In the genomic region with DNA sequence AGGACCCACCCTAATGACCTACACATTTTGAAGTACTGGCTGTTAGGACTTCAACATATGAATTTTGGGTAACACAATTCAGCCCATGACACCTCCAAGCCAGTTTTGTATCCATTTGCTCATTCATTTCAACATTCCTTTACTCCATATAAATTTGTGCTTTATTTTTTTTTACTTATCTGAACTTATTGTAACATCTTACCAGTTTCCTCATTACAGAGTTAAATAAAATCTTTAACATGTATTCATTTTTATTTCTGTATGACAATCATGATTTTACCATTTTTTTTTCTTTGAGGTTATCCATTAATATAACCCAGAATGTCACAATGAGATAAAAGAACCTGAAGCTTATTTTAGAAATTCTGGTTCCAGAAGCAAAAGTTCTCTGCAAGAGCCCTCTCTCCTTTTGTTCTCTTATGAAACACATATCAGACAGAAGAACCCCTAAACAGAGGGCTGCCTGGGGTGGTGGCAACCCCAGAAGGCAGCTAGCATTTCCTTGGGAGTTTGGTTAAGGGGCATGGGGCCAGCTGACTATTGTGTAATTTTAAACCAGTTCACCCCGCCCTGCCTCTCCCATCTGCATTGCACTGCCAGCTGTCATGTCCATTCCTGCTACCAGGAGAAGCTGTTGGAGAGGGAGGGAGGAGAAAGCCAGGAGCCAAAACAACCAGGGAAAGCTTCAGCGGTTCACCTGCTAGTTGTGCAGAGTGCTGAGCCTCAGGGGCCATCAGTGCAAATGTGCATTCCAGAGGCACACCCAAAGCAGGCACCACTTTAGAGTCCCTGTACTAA, we compare ENCODE assay signal across 10 cellular contexts. TPM values are rescaled to one million over a fixed set of nuclear protein-coding genes. Genes with fewer than 3 reads are reported as not detected.
DNase-seq lines count a peak whose midpoint lies in the region; ATAC-seq and TF ChIP-seq lines count a peak whose summit lies in the region.
"Had no signal": no experiment of that assay in that cellular context is flagged by ENCODE, and none has a peak within 500 bp of the region (broad histone marks: within the 10 kb centered on the region; RNA-seq: fewer than 3 reads in every experiment).

No MANE protein-coding gene starts in this region.

- no peak overlapping the region for H4K5ac ChIP-seq in mesendoderm (ENCODE audit: low read length)

- TF ChIP-seq POLR2A in gastrocnemius medialis (IDR thresholded peaks at IDR 0.05) = no peak

- H3K36me3 ChIP-seq in gastrocnemius medialis (no peaks in the 10 kb centered on the region), mesendoderm (ENCODE audit: control insufficient read depth, insufficient read depth, low read length) (no peaks in the 10 kb centered on the region)

- no CpG with 5 or more reads among the region's 2 CpGs for WGBS in mesendoderm (ENCODE audit: extremely low coverage, insufficient coverage, low lambda C conversion rate)

- H4K8ac ChIP-seq in mesendoderm (ENCODE audit: low read depth, low read length) = no peak overlapping the region

- TF ChIP-seq CTCF in fibroblast of pulmonary artery (IDR thresholded peaks at IDR 0.05; ENCODE audit: low read length, missing control alignments) (no peak), gastrocnemius medialis (IDR thresholded peaks at IDR 0.05 in 4 of 5, conservative IDR thresholded peaks at IDR 0.05 in 1 of 5) (no peak), coronary artery (IDR thresholded peaks at IDR 0.05) (no peak), natural killer cell (IDR thresholded peaks at IDR 0.05) (no peak)

- no peak overlapping the region for H2BK15ac ChIP-seq in mesendoderm (replicated peaks; ENCODE audit: low read depth)

- no peaks in the 10 kb centered on the region for H3K79me1 ChIP-seq in mesendoderm (ENCODE audit: low read length)

- no peak overlapping the region for H3K56ac ChIP-seq in mesendoderm (ENCODE audit: low read length)

- H3K18ac ChIP-seq in mesendoderm (ENCODE audit: low read length) = no peak overlapping the region

- H3K27ac Mint-ChIP-seq in natural killer cell = no peak overlapping the region

- H3K4me3 Mint-ChIP-seq in natural killer cell = no peak overlapping the region

- H3K36me3 Mint-ChIP-seq in natural killer cell = no peaks in the 10 kb centered on the region

- intact Hi-C loops in gastrocnemius medialis (cut with DNase I; ENCODE audit: low total_unique reads) (no loop called here), natural killer cell (cut with micrococcal nuclease) (no loop called here)

- H2BK5ac ChIP-seq in mesendoderm (ENCODE audit: low read length) = no peak overlapping the region

- DNase-seq in HuH-7.5 (ENCODE audit: low spot score) (peak; percentile 10), NCI-H526 treated with DMSO at 0.1 percent for 48 hours (lab: John Stamatoyannopoulos, UW) (peak; percentile 33), fibroblast of pulmonary artery (ENCODE audit: low read depth) (peak; percentile 55), gastrocnemius medialis (peak; percentile 19 to 49), mesendoderm (no peak), coronary artery (ENCODE audit: low spot score) (no peak), natural killer cell (no peak)
- DNase-seq: activated effector memory CD4-positive, alpha-beta T cell treated with Interleukin-2 at 50 U/mL for 16 hours had no signal

- H3K9me3 Mint-ChIP-seq in natural killer cell = no peaks in the 10 kb centered on the region

- H3K9ac ChIP-seq in mesendoderm (ENCODE audit: low read length) = no peak overlapping the region

- H3K4ac ChIP-seq in mesendoderm (ENCODE audit: low read depth, low read length) = no peak overlapping the region

- in situ Hi-C loops in gastrocnemius medialis (cut with MboI; ENCODE audit: low sequenced_read_pairs in 4 of 4) = no loop called here

- H3K4me3 ChIP-seq in fibroblast of pulmonary artery (replicated peaks; ENCODE audit: low read depth, low read length) = no peak overlapping the region
- H3K4me3 ChIP-seq in gastrocnemius medialis = no peak overlapping the region
- H3K4me3 ChIP-seq in mesendoderm (ENCODE audit: low read length) = no peak overlapping the region
- H3K4me3 ChIP-seq in coronary artery = no peak overlapping the region
- H3K4me3 ChIP-seq: SK-N-MC, smooth muscle cell had no signal

- no peaks in the 10 kb centered on the region for H3K27me3 Mint-ChIP-seq in natural killer cell (ENCODE audit: low read depth in 2 of 2)

- no peaks in the 10 kb centered on the region for H3K4me1 ChIP-seq in gastrocnemius medialis
- H3K4me1 ChIP-seq in mesendoderm (ENCODE audit: control insufficient read depth, low read depth, low read length) = no peaks in the 10 kb centered on the region

- H3K79me2 ChIP-seq in mesendoderm (ENCODE audit: control insufficient read depth, insufficient read depth, low read length) = no peaks in the 10 kb centered on the region

- no peak overlapping the region for H2BK120ac ChIP-seq in mesendoderm (ENCODE audit: low read depth, low read length)

- no peak overlapping the region for H3K4me2 ChIP-seq in mesendoderm (ENCODE audit: low read length)
- H3K4me2 ChIP-seq: smooth muscle cell had no signal

- no peaks in the 10 kb centered on the region for H3K27me3 ChIP-seq in gastrocnemius medialis
- no peaks in the 10 kb centered on the region for H3K27me3 ChIP-seq in mesendoderm (ENCODE audit: insufficient read depth, low read length, poor library complexity)

- H3K27ac ChIP-seq in gastrocnemius medialis = no peak overlapping the region
- no peak overlapping the region for H3K27ac ChIP-seq in mesendoderm (ENCODE audit: low read depth, low read length)
- no peak overlapping the region for H3K27ac ChIP-seq in coronary artery
- H3K27ac ChIP-seq: SK-N-MC had no signal

- H3K4me1 Mint-ChIP-seq in natural killer cell = no peaks in the 10 kb centered on the region

- H2AK5ac ChIP-seq in mesendoderm (ENCODE audit: low read length) = no peak overlapping the region

- ATAC-seq in gastrocnemius medialis (peak; percentile 72 to 87), natural killer cell (no peak)

- H3K9me3 ChIP-seq in gastrocnemius medialis = no peaks in the 10 kb centered on the region

- no peak overlapping the region for H3K23ac ChIP-seq in mesendoderm (ENCODE audit: low read length)

RNA-seq across cellular contexts. Expression of a gene that starts 47.8 kb away (rescaled TPM):
- 10 to 100 TPM; 16.2 to 35.9 (median 17.6) TPM for total RNA-seq in gastrocnemius medialis
- polyA plus RNA-seq in mesendoderm (2013, experiment 1 of 2) = 161 TPM
- polyA plus RNA-seq in mesendoderm (2013, experiment 2 of 2) = 155 TPM
- 10 to 100 TPM; 46.7 to 81.1 (median 78.2) TPM for total RNA-seq in natural killer cell

Comparison
In these comparisons a context has a peak if more than half of its experiments do, and no peak if none do; other contexts are left out.
1. DNase-seq: peak in HuH-7.5 (single experiment), NCI-H526 treated with DMSO at 0.1 percent for 48 hours (single experiment), fibroblast of pulmonary artery (single experiment) and gastrocnemius medialis (2 of 2); none in mesendoderm (single experiment), coronary artery (single experiment) and natural killer cell (single experiment).
2. ATAC-seq: peak in gastrocnemius medialis (2 of 2); none in natural killer cell (0 of 3).